Comparison of ENCODE assay signal across 36 cellular contexts in genomic region chr10:97682042-97682441, GRCh38. TPM values are rescaled to one million over a fixed set of nuclear protein-coding genes. Genes with fewer than 3 reads are reported as not detected.
A peak's percentile ranks its signal among the peaks of the same experiment; 100 is the strongest.
DNase-seq lines count a peak whose midpoint lies in the region; ATAC-seq, FAIRE-seq and TF ChIP-seq lines count a peak whose summit lies in the region.
"Had no signal": no experiment of that assay in that cellular context is flagged by ENCODE, and none has a peak within 500 bp of the region (broad histone marks: within the 10 kb centered on the region; RNA-seq: fewer than 3 reads in every experiment).

No MANE protein-coding gene starts in this region.

- intact Hi-C loops in Caco-2 (cut with micrococcal nuclease; ENCODE audit: unreplicated experiment) (loop anchor here (5.0 kb wide), 1 partner anchor 35 kb away; no protein-coding TSS in a partner anchor), HepG2 (cut with micrococcal nuclease; ENCODE audit: unreplicated experiment) (no loop called here)

- no peak for TF ChIP-seq POLR2A in HepG2 (IDR thresholded peaks at IDR 0.05; ENCODE audit: insufficient read depth in 1 of 2, low read depth in 2 of 2, low read length in 2 of 2)

- peak overlapping the region; percentile 39 for H3K27ac Mint-ChIP-seq in Caco-2 (ENCODE audit: unreplicated experiment)
- H3K27ac Mint-ChIP-seq: activated CD4-positive, alpha-beta memory T cell treated with anti-CD3 and anti-CD28 coated beads for 36 hours; activated naive CD4-positive, alpha-beta T cell treated with anti-CD3 and anti-CD28 coated beads for 36 hours; activated T-helper 1 cell treated with anti-CD3 and anti-CD28 coated beads, Interleukin-12 subunit alpha, Interleukin-12 subunit beta, Interleukin-2, Interleukin-4 antibody, amounts not matched to agents 30 ng/mL and 10 ng/mL and 1 ng/mL, durations not matched to agents 14 hours and 24 hours and 36 hours; B cell; memory B cell; neural progenitor cell; T-helper 2 cell treated with Interferon-gamma antibody and Interleukin-4, amounts not matched to agents 5 μg/mL and 100 μg/mL, for 36 hours had no signal

- H3K4me3 ChIP-seq in Caco-2 (ENCODE audit: low read depth, low read length) (no peak overlapping the region), HepG2 (replicated peaks in 1 of 3; ENCODE audit: insufficient read depth in 1 of 3, low read depth in 2 of 3, low read length in 3 of 3) (peak overlapping the region in 2 of 3 experiments; percentile 11 to 97; a peak in 3 of 6 replicates), smooth muscle cell (no peak overlapping the region), HAP-1 (no peak overlapping the region)
- H3K4me3 ChIP-seq: adrenal gland, esophagus squamous epithelium, heart left ventricle, neural progenitor cell, right atrium auricular region, spleen, upper lobe of left lung had no signal

- H4K20me1 ChIP-seq in HepG2 (ENCODE audit: insufficient read depth, low read length) (peaks cover 28% of the 10 kb centered on the region), smooth muscle cell (ENCODE audit: low read depth) (peaks cover 36% of the 10 kb centered on the region)

- peaks cover 9% of the 10 kb centered on the region for H3F3A ChIP-seq in smooth muscle cell (ENCODE audit: low read depth)

- peak; percentile 77 to 82 for DNase-seq in Caco-2
- no peak for DNase-seq in RWPE1 (ENCODE audit: low spot score)
- DNase-seq in HepG2 (ENCODE audit: low spot score) = peak; percentile 50
- no peak for DNase-seq in smooth muscle cell (lab: John Stamatoyannopoulos, UW; ENCODE audit: unreplicated experiment)
- DNase-seq in SK-N-DZ (ENCODE audit: low spot score) = no peak
- DNase-seq in GM19240 (ENCODE audit: insufficient read length, low spot score) = no peak
- no peak for DNase-seq in HAP-1 (ENCODE audit: low spot score in 2 of 2)
- DNase-seq: activated CD4-positive, alpha-beta memory T cell treated with anti-CD3 and anti-CD28 coated beads for 36 hours; activated CD4-positive, alpha-beta T cell treated with anti-CD3 and anti-CD28 coated beads for 1 hour; activated CD8-positive, alpha-beta memory T cell treated with anti-CD3 and anti-CD28 coated beads, Interleukin-2, amount 50 U/mL, for 4 hours; activated naive CD4-positive, alpha-beta T cell treated with anti-CD3 and anti-CD28 coated beads for 36 hours; adrenal gland; dorsolateral prefrontal cortex; esophagus squamous epithelium; foreskin melanocyte; heart left ventricle; MM.1S; NCI-H1105 treated with DMSO at 0.1 percent for 48 hours; NCI-H1930; NCI-H524; PC-3; SHP77 treated with DMSO at 0.1 percent for 48 hours; spleen; stimulated activated CD4-positive, alpha-beta T cell treated with anti-CD3 and anti-CD28 coated beads, Interleukin-4, amount 100 ng/mL, for 1 hour had no signal

- H3K4me3 Mint-ChIP-seq in Caco-2 (ENCODE audit: unreplicated experiment) = peak overlapping the region; percentile 7
- H3K4me3 Mint-ChIP-seq: activated CD4-positive, alpha-beta memory T cell treated with anti-CD3 and anti-CD28 coated beads for 36 hours; activated naive CD4-positive, alpha-beta T cell treated with anti-CD3 and anti-CD28 coated beads for 36 hours; activated T-helper 1 cell treated with anti-CD3 and anti-CD28 coated beads, Interleukin-12 subunit alpha, Interleukin-12 subunit beta, Interleukin-2, Interleukin-4 antibody, amounts not matched to agents 30 ng/mL and 10 ng/mL and 1 ng/mL, durations not matched to agents 14 hours and 24 hours and 36 hours; B cell; central memory CD8-positive, alpha-beta T cell; memory B cell; neural progenitor cell; T-helper 2 cell treated with Interferon-gamma antibody and Interleukin-4, amounts not matched to agents 5 μg/mL and 100 μg/mL, for 36 hours had no signal

- peaks cover 39% of the 10 kb centered on the region for H3K4me1 ChIP-seq in Caco-2
- H3K4me1 ChIP-seq in HepG2 (ENCODE audit: insufficient read depth, low read length) = peaks cover 34% of the 10 kb centered on the region
- peaks cover 11% of the 10 kb centered on the region for H3K4me1 ChIP-seq in smooth muscle cell (ENCODE audit: low read depth)
- peaks cover 19% of the 10 kb centered on the region for H3K4me1 ChIP-seq in HAP-1

- WGBS in HepG2 (ENCODE audit: low lambda C conversion rate) = 60% methylated on average over 3 of the region's 4 CpGs
- 91% methylated on average over 4 of the region's 4 CpGs for WGBS in smooth muscle cell (ENCODE audit: low lambda C conversion rate)

- H3K36me3 Mint-ChIP-seq in Caco-2 (ENCODE audit: insufficient read depth, unreplicated experiment) = peaks cover 20% of the 10 kb centered on the region
- H3K36me3 Mint-ChIP-seq: activated CD4-positive, alpha-beta memory T cell treated with anti-CD3 and anti-CD28 coated beads for 36 hours; memory B cell; neural progenitor cell had no signal

- TF ChIP-seq RAD21 in HepG2 (CRISPR knock-in tag; IDR thresholded peaks at IDR 0.05) = no peak

- no peaks in the 10 kb centered on the region for H3K27me3 Mint-ChIP-seq in Caco-2 (ENCODE audit: insufficient read depth, unreplicated experiment)
- H3K27me3 Mint-ChIP-seq: activated CD4-positive, alpha-beta memory T cell treated with anti-CD3 and anti-CD28 coated beads for 36 hours; B cell; central memory CD8-positive, alpha-beta T cell; memory B cell had no signal

- in situ Hi-C loops in HepG2 (cut with HindIII; ENCODE audit: extremely low pct_ligation_motif_present, low pct_unique_long_range_greater_than_20kb) = no loop called here
- in situ Hi-C loops in HAP-1 (cut with MboI; ENCODE audit: low sequenced_read_pairs) = no loop called here

- H3K9ac ChIP-seq in HepG2 (ENCODE audit: insufficient read depth, low read depth, low read length) = peak overlapping the region; percentile 39; the same call in 1 of the 2 replicates
- H3K9ac ChIP-seq in smooth muscle cell (ENCODE audit: low read depth) = no peak overlapping the region
- H3K9ac ChIP-seq: KMS-11, neural progenitor cell, parathyroid adenoma had no signal

- no peaks in the 10 kb centered on the region for H3K27me3 ChIP-seq in Caco-2 (replicated peaks; ENCODE audit: control insufficient read depth, insufficient read depth, low read length)
- no peaks in the 10 kb centered on the region; a peak in 1 of 5 replicates for H3K27me3 ChIP-seq in HepG2 (ENCODE audit: control insufficient read depth in 1 of 2, insufficient read depth in 2 of 2, low read length in 2 of 2)
- H3K27me3 ChIP-seq in smooth muscle cell (ENCODE audit: low read depth) = no peaks in the 10 kb centered on the region
- no peaks in the 10 kb centered on the region for H3K27me3 ChIP-seq in HAP-1 (ENCODE audit: low read depth)
- H3K27me3 ChIP-seq: adrenal gland, dorsolateral prefrontal cortex, esophagus squamous epithelium, heart left ventricle, right atrium auricular region, spleen, upper lobe of left lung had no signal

- TF ChIP-seq CTCF in Caco-2 (IDR thresholded peaks at IDR 0.05; ENCODE audit: insufficient read depth in 1 of 2, low read depth in 1 of 2, low read length in 1 of 2, severe bottlenecking in 1 of 2, unreplicated experiment in 1 of 2) (no peak), RWPE1 (conservative IDR thresholded peaks at IDR 0.05; ENCODE audit: low read depth) (no peak), HepG2 (CRISPR knock-in tag; IDR thresholded peaks at IDR 0.05) (no peak), smooth muscle cell (IDR thresholded peaks at IDR 0.05; ENCODE audit: borderline replicate concordance, insufficient read depth, poor library complexity, severe bottlenecking) (no peak)

- no peaks in the 10 kb centered on the region for H3K9me3 Mint-ChIP-seq in Caco-2 (ENCODE audit: unreplicated experiment)
- H3K9me3 Mint-ChIP-seq: activated CD4-positive, alpha-beta memory T cell treated with anti-CD3 and anti-CD28 coated beads for 36 hours; activated naive CD4-positive, alpha-beta T cell treated with anti-CD3 and anti-CD28 coated beads for 36 hours; activated T-helper 1 cell treated with anti-CD3 and anti-CD28 coated beads, Interleukin-12 subunit alpha, Interleukin-12 subunit beta, Interleukin-2, Interleukin-4 antibody, amounts not matched to agents 30 ng/mL and 10 ng/mL and 1 ng/mL, durations not matched to agents 14 hours and 24 hours and 36 hours; central memory CD8-positive, alpha-beta T cell; memory B cell; neural progenitor cell; T-helper 2 cell treated with Interferon-gamma antibody and Interleukin-4, amounts not matched to agents 5 μg/mL and 100 μg/mL, for 36 hours had no signal

- no TSS peak for BruUV-seq in Caco-2 (replicated peaks; lab: Mats Ljungman, UMichigan)
- BruUV-seq in HepG2 (replicated peaks; lab: Mats Ljungman, UMichigan) = no TSS peak

- peaks cover 62% of the 10 kb centered on the region for H3K79me2 ChIP-seq in HepG2 (ENCODE audit: insufficient read depth, low read length)
- H3K79me2 ChIP-seq in smooth muscle cell (ENCODE audit: low read depth) = peaks cover 11% of the 10 kb centered on the region

- ATAC-seq in HepG2 (no peak; the same call in 2 of the 3 replicates), HG02623 (IDR thresholded peaks at IDR 0.05; ENCODE audit: unreplicated experiment) (no peak)
- ATAC-seq: heart left ventricle, PC-3 had no signal

- H3K27ac ChIP-seq in RWPE1 (peak overlapping the region; percentile 64), HepG2 (ENCODE audit: extremely low read length, insufficient read depth, low read length) (no peak overlapping the region), smooth muscle cell (ENCODE audit: low read depth) (peak overlapping the region; percentile 24)
- H3K27ac ChIP-seq: heart left ventricle, KMS-11, neural progenitor cell, parathyroid adenoma, right atrium auricular region, spleen, upper lobe of left lung had no signal

- peaks cover 11% of the 10 kb centered on the region for H3K4me1 Mint-ChIP-seq in Caco-2 (ENCODE audit: low read depth, unreplicated experiment)
- H3K4me1 Mint-ChIP-seq: central memory CD8-positive, alpha-beta T cell; neural progenitor cell had no signal

- peak overlapping the region; percentile 93 for H3K4me2 ChIP-seq in HepG2 (ENCODE audit: low read depth, low read length)
- H3K4me2 ChIP-seq in smooth muscle cell = no peak overlapping the region
- H3K4me2 ChIP-seq: KMS-11, neural progenitor cell had no signal

- H2AFZ ChIP-seq in HepG2 (ENCODE audit: low read length) = no peak overlapping the region
- no peak overlapping the region for H2AFZ ChIP-seq in smooth muscle cell (ENCODE audit: low read depth)
- H2AFZ ChIP-seq: neural progenitor cell, parathyroid adenoma had no signal

- TF ChIP-seq EP300 in HepG2 (IDR thresholded peaks at IDR 0.05; ENCODE audit: low read depth in 2 of 2, low read length in 2 of 2) (no peak), HepG2 (CRISPR knock-in tag; IDR thresholded peaks at IDR 0.05; ENCODE audit: borderline replicate concordance) (no peak)

- H3K9me3 ChIP-seq in Caco-2 (no peaks in the 10 kb centered on the region), HepG2 (ENCODE audit: low read length) (no peaks in the 10 kb centered on the region), smooth muscle cell (replicated peaks; ENCODE audit: low read depth) (no peaks in the 10 kb centered on the region), HAP-1 (no peaks in the 10 kb centered on the region)
- H3K9me3 ChIP-seq: adrenal gland, esophagus squamous epithelium, heart left ventricle, right atrium auricular region, spleen, upper lobe of left lung had no signal

- H3K36me3 ChIP-seq in Caco-2 (ENCODE audit: control insufficient read depth, insufficient read depth, low read length) (peaks cover 4% of the 10 kb centered on the region; the same call in 1 of the 2 replicates), HepG2 (replicated peaks in 1 of 2; ENCODE audit: control insufficient read depth in 1 of 2, insufficient read depth in 2 of 2, low read length in 2 of 2) (peaks cover 12 to 41% of the 10 kb centered on the region in 2 experiments), smooth muscle cell (ENCODE audit: low read depth) (no peaks in the 10 kb centered on the region), HAP-1 (replicated peaks) (peaks cover 13% of the 10 kb centered on the region)
- H3K36me3 ChIP-seq: neural progenitor cell had no signal

- CTCF ChIA-PET in Caco-2 (lab: Charles Lee) = interaction anchor here (1.2 kb wide), 2 partner anchors 27 to 32 kb away, joined by 5 read pairs; no protein-coding TSS in a partner anchor
- CTCF ChIA-PET in RWPE1 (lab: Yijun Ruan, JAX) = interaction anchor here (0.9 to 1.0 kb wide), 2 partner anchors 34 to 48 kb away, joined by 3 read pairs; no protein-coding TSS in a partner anchor
- CTCF ChIA-PET in HepG2 (lab: Yijun Ruan, JAX; ENCODE audit: low intra/inter-chr PET ratio, low total read pairs) = no interaction called here

- peak; percentile 21 for FAIRE-seq in HepG2 (lab: Jason Lieb, UNC)
- FAIRE-seq: GM12892 had no signal

- POLR2A ChIA-PET in Caco-2 (lab: Charles Lee) = no interaction called here
- POLR2A ChIA-PET in RWPE1 (lab: Yijun Ruan, JAX; ENCODE audit: low non-redundant PET) = no interaction called here
- POLR2A ChIA-PET in HepG2 (lab: Yijun Ruan, JAX) = interaction anchor here (4.3 kb wide), 1 partner anchor 55 kb away, joined by 25 read pairs; the partner anchor contains the start of gene ZFYVE27

RNA-seq across cellular contexts. Expression of gene AVPI1, which starts 5.0 kb away (rescaled TPM):
- 16.1 and 17.1 TPM in 2 replicates for total RNA-seq in Caco-2 (2022)
- 39.8 and 47.6 TPM in 2 replicates for total RNA-seq in HepG2 (2016; rRNA removed; fragmentation: Illumina TruSeq; extraction: Trizol)
- 17.3 and 23.9 TPM in 2 replicates for total RNA-seq in HepG2 (2016; cell fraction: cytosol; rRNA removed; fragmentation: Illumina TruSeq; extraction: Trizol; ENCODE audit: low read depth)
- total RNA-seq in HepG2 (2016; cell fraction: insoluble cytoplasmic fraction; rRNA removed; fragmentation: Illumina TruSeq; extraction: Trizol) = 40.9 and 48.9 TPM in 2 replicates
- total RNA-seq in HepG2 (2016; cell fraction: membrane; rRNA removed; fragmentation: Illumina TruSeq; extraction: Trizol) = 32.7 and 40.7 TPM in 2 replicates
- 19.1 and 24.2 TPM in 2 replicates for total RNA-seq in HepG2 (2016; cell fraction: nucleus; rRNA removed; fragmentation: Illumina TruSeq; extraction: Trizol)
- polyA plus RNA-seq in HepG2 (2011; rRNA removed) = 60.6 and 61.2 TPM in 2 replicates
- 46.9 and 72.0 TPM in 2 replicates for polyA plus RNA-seq in HepG2 (2011; cell fraction: cytosol; rRNA removed)
- 30.9 and 32.2 TPM in 2 replicates for polyA plus RNA-seq in HepG2 (2011; cell fraction: nucleus; rRNA removed)
- polyA plus RNA-seq in HepG2 (2012) = 17.8 and 27.6 TPM in 2 replicates
- 15.1 and 21.8 TPM in 2 replicates for polyA plus RNA-seq in HepG2 (2016; cell fraction: cytosol; fragmentation: Illumina TruSeq; extraction: Trizol; ENCODE audit: low read depth)
- 52.4 and 52.8 TPM in 2 replicates for polyA plus RNA-seq in HepG2 (2016; cell fraction: insoluble cytoplasmic fraction; fragmentation: Illumina TruSeq; extraction: Trizol; ENCODE audit: low read depth)
- polyA plus RNA-seq in HepG2 (2016; cell fraction: membrane; fragmentation: Illumina TruSeq; extraction: Trizol; ENCODE audit: low read depth) = 23.9 and 32.8 TPM in 2 replicates
- polyA plus RNA-seq in HepG2 (2016; cell fraction: nucleus; fragmentation: Illumina TruSeq; extraction: Trizol; ENCODE audit: insufficient read depth, low read depth) = 25.4 and 28.6 TPM in 2 replicates
- polyA minus RNA-seq in HepG2 (2011; rRNA and poly(A)+ RNA removed; ENCODE audit: low replicate concordance) = 68.6 and 143 TPM in 2 replicates
- 32.1 and 32.4 TPM in 2 replicates for polyA minus RNA-seq in HepG2 (2011; cell fraction: cytosol; rRNA and poly(A)+ RNA removed)
- polyA minus RNA-seq in HepG2 (2011; cell fraction: nucleus; rRNA and poly(A)+ RNA removed) = 21.8 and 28.6 TPM in 2 replicates
- total RNA-seq in smooth muscle cell = 14.9 and 23.8 TPM in 2 replicates
- 26.9 and 32.5 TPM in 2 replicates for polyA plus RNA-seq in smooth muscle cell
- polyA plus RNA-seq in SK-N-DZ (2014; cell fraction: cytosol; rRNA removed) = 8.0 and 9.5 TPM in 2 replicates
- 6.8 and 8.0 TPM in 2 replicates for polyA plus RNA-seq in SK-N-DZ (2014; cell fraction: nucleus; rRNA removed)

RNA-seq across cellular contexts. Expression of gene MARVELD1, which starts 31.5 kb away (rescaled TPM):
- total RNA-seq in Caco-2 (2022) = 19.6 and 22.6 TPM in 2 replicates
- total RNA-seq in HepG2 (2016; rRNA removed; fragmentation: Illumina TruSeq; extraction: Trizol) = not detected in 2 replicates
- not detected in 2 replicates for total RNA-seq in HepG2 (2016; cell fraction: cytosol; rRNA removed; fragmentation: Illumina TruSeq; extraction: Trizol; ENCODE audit: low read depth)
- total RNA-seq in HepG2 (2016; cell fraction: insoluble cytoplasmic fraction; rRNA removed; fragmentation: Illumina TruSeq; extraction: Trizol) = not detected in 2 replicates
- total RNA-seq in HepG2 (2016; cell fraction: membrane; rRNA removed; fragmentation: Illumina TruSeq; extraction: Trizol) = not detected in 2 replicates
- total RNA-seq in HepG2 (2016; cell fraction: nucleus; rRNA removed; fragmentation: Illumina TruSeq; extraction: Trizol) = not detected in 2 replicates
- polyA plus RNA-seq in HepG2 (2011; rRNA removed) = 0.08 TPM in 1 of 2 replicates, not detected in the other
- 0.03 TPM in 1 of 2 replicates, not detected in the other for polyA plus RNA-seq in HepG2 (2011; cell fraction: cytosol; rRNA removed)
- polyA plus RNA-seq in HepG2 (2011; cell fraction: nucleus; rRNA removed) = 0.03 and 0.26 TPM in 2 replicates
- not detected in 2 replicates for polyA plus RNA-seq in HepG2 (2012)
- not detected in 2 replicates for polyA plus RNA-seq in HepG2 (2016; cell fraction: cytosol; fragmentation: Illumina TruSeq; extraction: Trizol; ENCODE audit: low read depth)
- polyA plus RNA-seq in HepG2 (2016; cell fraction: insoluble cytoplasmic fraction; fragmentation: Illumina TruSeq; extraction: Trizol; ENCODE audit: low read depth) = not detected in 2 replicates
- polyA plus RNA-seq in HepG2 (2016; cell fraction: membrane; fragmentation: Illumina TruSeq; extraction: Trizol; ENCODE audit: low read depth) = not detected in 2 replicates
- polyA plus RNA-seq in HepG2 (2016; cell fraction: nucleus; fragmentation: Illumina TruSeq; extraction: Trizol; ENCODE audit: insufficient read depth, low read depth) = not detected in 2 replicates
- polyA minus RNA-seq in HepG2 (2011; rRNA and poly(A)+ RNA removed; ENCODE audit: low replicate concordance) = 33.8 TPM in 1 of 2 replicates, not detected in the other
- polyA minus RNA-seq in HepG2 (2011; cell fraction: cytosol; rRNA and poly(A)+ RNA removed) = not detected in 2 replicates
- 0.13 TPM in 1 of 2 replicates, not detected in the other for polyA minus RNA-seq in HepG2 (2011; cell fraction: nucleus; rRNA and poly(A)+ RNA removed)
- 46.3 and 58.4 TPM in 2 replicates for total RNA-seq in smooth muscle cell
- polyA plus RNA-seq in smooth muscle cell = 95.5 and 132 TPM in 2 replicates
- polyA plus RNA-seq in SK-N-DZ (2014; cell fraction: cytosol; rRNA removed) = 55.7 and 55.8 TPM in 2 replicates
- polyA plus RNA-seq in SK-N-DZ (2014; cell fraction: nucleus; rRNA removed) = 24.1 and 40.1 TPM in 2 replicates

RNA-seq across cellular contexts. Expression of gene PI4K2A, which starts 41.6 kb away (rescaled TPM):
- total RNA-seq in Caco-2 (2022) = 26.1 and 27.3 TPM in 2 replicates
- 14.3 and 16.6 TPM in 2 replicates for total RNA-seq in HepG2 (2016; rRNA removed; fragmentation: Illumina TruSeq; extraction: Trizol)
- total RNA-seq in HepG2 (2016; cell fraction: cytosol; rRNA removed; fragmentation: Illumina TruSeq; extraction: Trizol; ENCODE audit: low read depth) = 1.1 and 1.5 TPM in 2 replicates
- total RNA-seq in HepG2 (2016; cell fraction: insoluble cytoplasmic fraction; rRNA removed; fragmentation: Illumina TruSeq; extraction: Trizol) = 14.4 and 15.3 TPM in 2 replicates
- 5.3 and 5.4 TPM in 2 replicates for total RNA-seq in HepG2 (2016; cell fraction: membrane; rRNA removed; fragmentation: Illumina TruSeq; extraction: Trizol)
- 7.8 and 8.3 TPM in 2 replicates for total RNA-seq in HepG2 (2016; cell fraction: nucleus; rRNA removed; fragmentation: Illumina TruSeq; extraction: Trizol)
- polyA plus RNA-seq in HepG2 (2011; rRNA removed) = 10.9 and 12.3 TPM in 2 replicates
- polyA plus RNA-seq in HepG2 (2011; cell fraction: cytosol; rRNA removed) = 11.1 and 12.6 TPM in 2 replicates
- 7.2 and 8.1 TPM in 2 replicates for polyA plus RNA-seq in HepG2 (2011; cell fraction: nucleus; rRNA removed)
- polyA plus RNA-seq in HepG2 (2012) = 8.1 and 9.8 TPM in 2 replicates
- polyA plus RNA-seq in HepG2 (2016; cell fraction: cytosol; fragmentation: Illumina TruSeq; extraction: Trizol; ENCODE audit: low read depth) = 1.2 and 1.5 TPM in 2 replicates
- 16.4 and 17.1 TPM in 2 replicates for polyA plus RNA-seq in HepG2 (2016; cell fraction: insoluble cytoplasmic fraction; fragmentation: Illumina TruSeq; extraction: Trizol; ENCODE audit: low read depth)
- 3.5 and 4.3 TPM in 2 replicates for polyA plus RNA-seq in HepG2 (2016; cell fraction: membrane; fragmentation: Illumina TruSeq; extraction: Trizol; ENCODE audit: low read depth)
- 11.0 and 12.8 TPM in 2 replicates for polyA plus RNA-seq in HepG2 (2016; cell fraction: nucleus; fragmentation: Illumina TruSeq; extraction: Trizol; ENCODE audit: insufficient read depth, low read depth)
- polyA minus RNA-seq in HepG2 (2011; rRNA and poly(A)+ RNA removed; ENCODE audit: low replicate concordance) = 14.5 and 22.6 TPM in 2 replicates
- polyA minus RNA-seq in HepG2 (2011; cell fraction: cytosol; rRNA and poly(A)+ RNA removed) = 5.7 and 6.0 TPM in 2 replicates
- 5.5 and 5.7 TPM in 2 replicates for polyA minus RNA-seq in HepG2 (2011; cell fraction: nucleus; rRNA and poly(A)+ RNA removed)
- total RNA-seq in smooth muscle cell = 20.8 and 23.4 TPM in 2 replicates
- 20.4 and 21.0 TPM in 2 replicates for polyA plus RNA-seq in smooth muscle cell
- polyA plus RNA-seq in SK-N-DZ (2014; cell fraction: cytosol; rRNA removed) = 26.0 and 31.6 TPM in 2 replicates
- 15.4 and 15.8 TPM in 2 replicates for polyA plus RNA-seq in SK-N-DZ (2014; cell fraction: nucleus; rRNA removed)

RNA-seq across cellular contexts. Expression of gene MORN4, which starts 48.7 kb away (rescaled TPM):
- total RNA-seq in Caco-2 (2022) (9.7 and 12.6 TPM in 2 replicates), HepG2 (2016; rRNA removed; fragmentation: Illumina TruSeq; extraction: Trizol) (3.4 and 4.2 TPM in 2 replicates), smooth muscle cell (2.9 and 9.3 TPM in 2 replicates)
- 3.2 and 5.3 TPM in 2 replicates for total RNA-seq in HepG2 (2016; cell fraction: cytosol; rRNA removed; fragmentation: Illumina TruSeq; extraction: Trizol; ENCODE audit: low read depth)
- total RNA-seq in HepG2 (2016; cell fraction: insoluble cytoplasmic fraction; rRNA removed; fragmentation: Illumina TruSeq; extraction: Trizol) = 4.6 and 5.2 TPM in 2 replicates
- total RNA-seq in HepG2 (2016; cell fraction: membrane; rRNA removed; fragmentation: Illumina TruSeq; extraction: Trizol) = 6.1 and 6.3 TPM in 2 replicates
- total RNA-seq in HepG2 (2016; cell fraction: nucleus; rRNA removed; fragmentation: Illumina TruSeq; extraction: Trizol) = 1.6 and 3.0 TPM in 2 replicates
- polyA plus RNA-seq in HepG2 (2011; rRNA removed) (9.1 and 10.8 TPM in 2 replicates), smooth muscle cell (11.3 and 16.8 TPM in 2 replicates)
- polyA plus RNA-seq in HepG2 (2011; cell fraction: cytosol; rRNA removed) = 7.3 and 11.8 TPM in 2 replicates
- 4.4 and 5.7 TPM in 2 replicates for polyA plus RNA-seq in HepG2 (2011; cell fraction: nucleus; rRNA removed)
- polyA plus RNA-seq in HepG2 (2012) = 7.4 and 10.4 TPM in 2 replicates
- polyA plus RNA-seq in HepG2 (2016; cell fraction: cytosol; fragmentation: Illumina TruSeq; extraction: Trizol; ENCODE audit: low read depth) = 7.7 and 8.5 TPM in 2 replicates
- polyA plus RNA-seq in HepG2 (2016; cell fraction: insoluble cytoplasmic fraction; fragmentation: Illumina TruSeq; extraction: Trizol; ENCODE audit: low read depth) = 9.6 and 10.3 TPM in 2 replicates
- polyA plus RNA-seq in HepG2 (2016; cell fraction: membrane; fragmentation: Illumina TruSeq; extraction: Trizol; ENCODE audit: low read depth) = 9.0 and 9.4 TPM in 2 replicates
- polyA plus RNA-seq in HepG2 (2016; cell fraction: nucleus; fragmentation: Illumina TruSeq; extraction: Trizol; ENCODE audit: insufficient read depth, low read depth) = 7.8 and 8.8 TPM in 2 replicates
- 2.2 and 3.4 TPM in 2 replicates for polyA minus RNA-seq in HepG2 (2011; rRNA and poly(A)+ RNA removed; ENCODE audit: low replicate concordance)
- polyA minus RNA-seq in HepG2 (2011; cell fraction: cytosol; rRNA and poly(A)+ RNA removed) = 1.2 and 2.5 TPM in 2 replicates
- 2.9 and 3.7 TPM in 2 replicates for polyA minus RNA-seq in HepG2 (2011; cell fraction: nucleus; rRNA and poly(A)+ RNA removed)
- polyA plus RNA-seq in SK-N-DZ (2014; cell fraction: cytosol; rRNA removed) = 21.4 and 25.2 TPM in 2 replicates
- 7.0 and 20.4 TPM in 2 replicates for polyA plus RNA-seq in SK-N-DZ (2014; cell fraction: nucleus; rRNA removed)

RNA-seq across cellular contexts. Expression of gene ZFYVE27, which starts 54.9 kb away (rescaled TPM):
- total RNA-seq in Caco-2 (2022) = 41.3 and 41.6 TPM in 2 replicates
- total RNA-seq in HepG2 (2016; rRNA removed; fragmentation: Illumina TruSeq; extraction: Trizol) = 6.1 and 19.7 TPM in 2 replicates
- 2.8 and 3.8 TPM in 2 replicates for total RNA-seq in HepG2 (2016; cell fraction: cytosol; rRNA removed; fragmentation: Illumina TruSeq; extraction: Trizol; ENCODE audit: low read depth)
- total RNA-seq in HepG2 (2016; cell fraction: insoluble cytoplasmic fraction; rRNA removed; fragmentation: Illumina TruSeq; extraction: Trizol) = 5.8 and 20.5 TPM in 2 replicates
- 4.5 and 6.1 TPM in 2 replicates for total RNA-seq in HepG2 (2016; cell fraction: membrane; rRNA removed; fragmentation: Illumina TruSeq; extraction: Trizol)
- total RNA-seq in HepG2 (2016; cell fraction: nucleus; rRNA removed; fragmentation: Illumina TruSeq; extraction: Trizol) = 36.5 and 37.6 TPM in 2 replicates
- 20.5 and 26.9 TPM in 2 replicates for polyA plus RNA-seq in HepG2 (2011; rRNA removed)
- 11.3 and 12.9 TPM in 2 replicates for polyA plus RNA-seq in HepG2 (2011; cell fraction: cytosol; rRNA removed)
- 107 and 112 TPM in 2 replicates for polyA plus RNA-seq in HepG2 (2011; cell fraction: nucleus; rRNA removed)
- polyA plus RNA-seq in HepG2 (2012) = 13.0 and 18.5 TPM in 2 replicates
- polyA plus RNA-seq in HepG2 (2016; cell fraction: cytosol; fragmentation: Illumina TruSeq; extraction: Trizol; ENCODE audit: low read depth) = 0.68 and 0.92 TPM in 2 replicates
- polyA plus RNA-seq in HepG2 (2016; cell fraction: insoluble cytoplasmic fraction; fragmentation: Illumina TruSeq; extraction: Trizol; ENCODE audit: low read depth) = 4.2 and 4.9 TPM in 2 replicates
- 1.7 and 2.1 TPM in 2 replicates for polyA plus RNA-seq in HepG2 (2016; cell fraction: membrane; fragmentation: Illumina TruSeq; extraction: Trizol; ENCODE audit: low read depth)
- polyA plus RNA-seq in HepG2 (2016; cell fraction: nucleus; fragmentation: Illumina TruSeq; extraction: Trizol; ENCODE audit: insufficient read depth, low read depth) = 50.1 and 57.5 TPM in 2 replicates
- 26.7 and 43.3 TPM in 2 replicates for polyA minus RNA-seq in HepG2 (2011; rRNA and poly(A)+ RNA removed; ENCODE audit: low replicate concordance)
- 6.0 and 6.5 TPM in 2 replicates for polyA minus RNA-seq in HepG2 (2011; cell fraction: cytosol; rRNA and poly(A)+ RNA removed)
- polyA minus RNA-seq in HepG2 (2011; cell fraction: nucleus; rRNA and poly(A)+ RNA removed) = 45.2 and 45.3 TPM in 2 replicates
- 7.0 and 9.7 TPM in 2 replicates for total RNA-seq in smooth muscle cell
- 11.4 and 14.0 TPM in 2 replicates for polyA plus RNA-seq in smooth muscle cell
- 61.0 and 63.6 TPM in 2 replicates for polyA plus RNA-seq in SK-N-DZ (2014; cell fraction: cytosol; rRNA removed)
- 102 and 106 TPM in 2 replicates for polyA plus RNA-seq in SK-N-DZ (2014; cell fraction: nucleus; rRNA removed)

Comparison
In these comparisons a context has a peak if more than half of its experiments do, and no peak if none do; other contexts are left out.
1. DNase-seq: peak in Caco-2 (2 of 2) and HepG2 (single experiment); none in RWPE1 (single experiment), smooth muscle cell (single experiment), SK-N-DZ (single experiment), GM19240 (single experiment) and HAP-1 (0 of 2).
2. H3K4me3 ChIP-seq: peak in HepG2 (2 of 3); none in Caco-2 (single experiment), smooth muscle cell (single experiment) and HAP-1 (single experiment).
3. RNA of gene MARVELD1, which starts 31.5 kb away (total RNA-seq): 46.3 to 58.4 TPM in smooth muscle cell and 19.6 to 22.6 TPM in Caco-2; not detected in HepG2; every median in the first group is over 10 times any median in the second.